Comparison of ENCODE assay signal across 22 cellular contexts in genomic region chr18:48904847-48905394, GRCh38.
"Had no signal": no experiment of that assay in that cellular context is flagged by ENCODE, and none has a peak within 500 bp of the region (broad histone marks: within the 10 kb centered on the region; RNA-seq: fewer than 3 reads in every experiment).

No MANE protein-coding gene starts in this region.

- H3K4me3 ChIP-seq: colonic mucosa, esophagus muscularis mucosa, heart left ventricle, psoas muscle, spleen, suprapubic skin, tibial nerve had no signal

- H3K27me3 Mint-ChIP-seq: activated naive CD8-positive, alpha-beta T cell; activated T-cell treated with anti-CD3 and anti-CD28 coated beads, Interleukin-2, amount 50 U/mL, for 24 hours had no signal

- H3K4me3 Mint-ChIP-seq: activated CD4-positive, alpha-beta memory T cell treated with anti-CD3 and anti-CD28 coated beads, Interleukin-2, amount 10 ng/mL, durations not matched to agents 7 days and 5 days; activated CD4-positive, alpha-beta T cell treated with anti-CD3 and anti-CD28 coated beads, Interleukin-2, amount 10 ng/mL, durations not matched to agents 7 days and 5 days; activated naive CD8-positive, alpha-beta T cell; activated T-cell treated with anti-CD3 and anti-CD28 coated beads, Interleukin-2, amount 50 U/mL, for 24 hours; immature natural killer cell had no signal

- H3K27me3 ChIP-seq: colonic mucosa, esophagus muscularis mucosa, foreskin keratinocyte, heart left ventricle, suprapubic skin, tibial nerve had no signal

- H3K9ac ChIP-seq: parathyroid adenoma had no signal

- DNase-seq: activated CD4-positive, alpha-beta memory T cell treated with anti-CD3 and anti-CD28 coated beads, Interleukin-2, amount 10 ng/mL, durations not matched to agents 7 days and 5 days; activated CD4-positive, alpha-beta T cell treated with anti-CD3 and anti-CD28 coated beads, Interleukin-2, amount 10 ng/mL, durations not matched to agents 7 days and 5 days; activated CD4-positive, CD25-positive, alpha-beta regulatory T cell treated with anti-CD3 and anti-CD28 coated beads, Interleukin-2, amount 50 U/mL, for 72 hours; activated CD8-positive, alpha-beta memory T cell treated with anti-CD3 and anti-CD28 coated beads, Interleukin-2, amount 50 U/mL, for 48 hours; activated T-cell treated with anti-CD3 and anti-CD28 coated beads, Interleukin-2, amount 50 U/mL, for 24 hours; anterior cingulate cortex; colonic mucosa; heart left ventricle; hypothalamus; immature natural killer cell; midbrain; naive thymus-derived CD4-positive, alpha-beta T cell; psoas muscle; stimulated activated naive CD4-positive, alpha-beta T cell; T-helper 2 cell had no signal

- H3K27ac ChIP-seq: colonic mucosa, esophagus muscularis mucosa, foreskin keratinocyte, parathyroid adenoma, psoas muscle, spleen, suprapubic skin, tibial nerve had no signal

- H3K36me3 ChIP-seq: colonic mucosa, esophagus muscularis mucosa, heart left ventricle, spleen, suprapubic skin, tibial nerve had no signal

- H3K27ac Mint-ChIP-seq: activated CD4-positive, alpha-beta memory T cell treated with anti-CD3 and anti-CD28 coated beads, Interleukin-2, amount 10 ng/mL, durations not matched to agents 7 days and 5 days; activated CD4-positive, alpha-beta T cell treated with anti-CD3 and anti-CD28 coated beads, Interleukin-2, amount 10 ng/mL, durations not matched to agents 7 days and 5 days; activated naive CD8-positive, alpha-beta T cell; activated T-cell treated with anti-CD3 and anti-CD28 coated beads, Interleukin-2, amount 50 U/mL, for 24 hours; immature natural killer cell had no signal

- H3K9me3 ChIP-seq: colonic mucosa, psoas muscle, suprapubic skin had no signal
